10 cellular contexts compared by ENCODE assay signal in genomic region chr7:94701555-94701973, GRCh38. TPM values are rescaled to one million over a fixed set of nuclear protein-coding genes. Genes with fewer than 3 reads are reported as not detected.
DNase-seq lines count a peak whose midpoint lies in the region; ATAC-seq, FAIRE-seq and TF ChIP-seq lines count a peak whose summit lies in the region.
"Had no signal": no experiment of that assay in that cellular context is flagged by ENCODE, and none has a peak within 500 bp of the region (broad histone marks: within the 10 kb centered on the region; RNA-seq: fewer than 3 reads in every experiment).

No MANE protein-coding gene starts in this region.

- H3K27me3 Mint-ChIP-seq in MCF 10A (ENCODE audit: insufficient read depth, unreplicated experiment): no peaks in the 10 kb centered on the region

- POLR2A ChIA-PET in MCF 10A (lab: Yijun Ruan, JAX): no interaction called here

- peaks cover 22% of the 10 kb centered on the region for H3K4me1 Mint-ChIP-seq in MCF 10A (ENCODE audit: insufficient read depth, unreplicated experiment)

- intact Hi-C loops in breast epithelium (cut with DNase I; ENCODE audit: low total_unique reads) (no loop called here), MCF 10A (cut with micrococcal nuclease) (no loop called here)

- H3K9me3 ChIP-seq in breast epithelium (no peaks in the 10 kb centered on the region), iPS-18a (ENCODE audit: control insufficient read depth, low read depth, low read length) (no peaks in the 10 kb centered on the region)
- H3K9me3 ChIP-seq: uterus had no signal

- H3K27me3 ChIP-seq in breast epithelium (no peaks in the 10 kb centered on the region), iPS-18a (ENCODE audit: control insufficient read depth, insufficient read depth, low read length) (no peaks in the 10 kb centered on the region)
- H3K27me3 ChIP-seq: uterus had no signal

- no peak for FAIRE-seq in urothelium cell line (lab: Jason Lieb, UNC)

- H3K9ac ChIP-seq in iPS-18a (ENCODE audit: low read length): peak overlapping the region; percentile 8

- no peaks in the 10 kb centered on the region for H3K4me1 ChIP-seq in breast epithelium
- H3K4me1 ChIP-seq in iPS-18a (ENCODE audit: control insufficient read depth, low read depth, low read length): peaks cover 11% of the 10 kb centered on the region

- H3K27ac Mint-ChIP-seq in MCF 10A (ENCODE audit: low read depth, unreplicated experiment): no peak overlapping the region

- no peaks in the 10 kb centered on the region for H3K36me3 ChIP-seq in breast epithelium
- H3K36me3 ChIP-seq in iPS-18a (ENCODE audit: control insufficient read depth, low read depth, low read length): no peaks in the 10 kb centered on the region
- H3K36me3 ChIP-seq: uterus had no signal

- H3K36me3 Mint-ChIP-seq in MCF 10A (ENCODE audit: insufficient read depth, unreplicated experiment): no peaks in the 10 kb centered on the region

- TF ChIP-seq CTCF in breast epithelium (IDR thresholded peaks at IDR 0.05) (no peak), MCF 10A (IDR thresholded peaks at IDR 0.05; ENCODE audit: unreplicated experiment) (no peak), GM13977 (IDR thresholded peaks at IDR 0.05; ENCODE audit: extremely low read depth, insufficient read depth, missing control alignments) (no peak)

- in situ Hi-C loops in GM13977 (cut with MboI; ENCODE audit: low pct_unique_long_range_greater_than_20kb, low sequenced_read_pairs, unreplicated experiment): no loop called here

- DNase-seq in breast epithelium (ENCODE audit: low spot score in 2 of 2) (no peak), MCF 10A (ENCODE audit: unreplicated experiment) (no peak), astrocyte of the hippocampus (ENCODE audit: low read depth, low spot score) (peak; percentile 83), urothelium cell line (ENCODE audit: low spot score) (peak; percentile 63), GM13977 (ENCODE audit: low spot score) (no peak)
- DNase-seq: MM.1S, uterus had no signal

- BruUV-seq in MCF 10A (replicated peaks; lab: Mats Ljungman, UMichigan): no TSS peak

- CTCF ChIA-PET in MCF 10A (lab: Yijun Ruan, JAX): no interaction called here

- H3K9me3 Mint-ChIP-seq in MCF 10A (ENCODE audit: unreplicated experiment): no peaks in the 10 kb centered on the region

- no peak for ATAC-seq in HG03571 (IDR thresholded peaks at IDR 0.05; ENCODE audit: unreplicated experiment)
- ATAC-seq in HG02759 (IDR thresholded peaks at IDR 0.05; ENCODE audit: unreplicated experiment): no peak

- no peak overlapping the region for H3K4me3 Mint-ChIP-seq in MCF 10A (ENCODE audit: unreplicated experiment)

- H3K27ac ChIP-seq in breast epithelium (peak overlapping the region; percentile 67 to 69), iPS-18a (ENCODE audit: low read length) (peak overlapping the region; percentile 22)
- H3K27ac ChIP-seq: uterus had no signal

- H3K4me3 ChIP-seq in breast epithelium: no peak overlapping the region
- H3K4me3 ChIP-seq in iPS-18a (ENCODE audit: low read length): no peak overlapping the region
- H3K4me3 ChIP-seq: uterus had no signal

- no peak for TF ChIP-seq POLR2A in breast epithelium (IDR thresholded peaks at IDR 0.05)

RNA-seq across cellular contexts. Expression of gene SGCE, which starts 45.6 kb away (rescaled TPM):
- total RNA-seq in breast epithelium: 100 to 1,000 TPM in 1 of 3 donors, 10 to 100 TPM in 2; 90.7 to 107 (median 92.2) TPM
- 39.4 and 48.9 TPM in 2 replicates for total RNA-seq in MCF 10A (2022)

Comparison
In these comparisons a context has a peak if more than half of its experiments do, and no peak if none do; other contexts are left out.
1. DNase-seq: peak in astrocyte of the hippocampus (single experiment) and urothelium cell line (single experiment); none in breast epithelium (0 of 2), MCF 10A (single experiment) and GM13977 (single experiment).